In the genomic region with DNA sequence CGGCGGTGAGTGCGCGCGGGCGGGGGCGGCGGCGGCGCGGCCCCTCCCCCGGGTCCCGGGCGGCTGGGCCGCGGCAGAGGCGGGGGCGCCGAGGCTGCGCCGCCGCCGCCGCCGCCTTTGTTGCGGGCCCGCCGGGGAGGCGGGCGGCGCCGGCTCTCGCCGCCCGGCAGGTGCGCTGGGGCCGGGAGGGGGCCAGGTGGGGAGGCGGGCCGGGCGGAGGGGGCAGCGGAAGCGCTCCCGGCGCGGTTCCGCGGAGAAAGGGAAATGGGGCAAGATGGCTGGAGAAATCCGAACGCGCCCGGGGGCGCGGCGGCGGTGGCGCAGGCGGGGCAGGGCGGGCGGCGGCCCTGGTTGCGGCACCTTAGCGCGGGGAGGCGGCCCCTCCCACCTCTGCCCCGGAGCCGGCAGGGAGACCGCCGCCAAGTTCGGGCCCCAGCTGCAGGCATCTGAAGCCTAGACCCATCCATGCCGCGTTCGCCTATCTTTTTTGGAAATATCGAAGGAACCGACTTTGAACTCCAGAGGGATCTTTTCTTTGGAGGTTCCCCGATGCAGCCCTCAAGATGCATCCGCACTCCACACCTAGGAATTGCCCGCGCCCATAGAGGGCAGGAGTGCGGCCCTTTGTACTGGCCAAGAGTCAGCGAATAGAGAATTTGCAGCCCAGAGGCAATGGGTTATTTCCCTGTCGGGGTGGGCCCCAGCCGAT, we compare ENCODE assay signal across 8 cellular contexts. TPM values are rescaled to one million over a fixed set of nuclear protein-coding genes. Genes with fewer than 3 reads are reported as not detected.
DNase-seq lines count a peak whose midpoint lies in the region; ATAC-seq and TF ChIP-seq lines count a peak whose summit lies in the region.

No MANE protein-coding gene starts in this region.

- H3K4me3 ChIP-seq in endocrine pancreas (ENCODE audit: control insufficient read depth, insufficient read depth, low read length) = peak overlapping the region; percentile 73
- peak overlapping the region; percentile 38 for H3K4me3 ChIP-seq in mucosa of descending colon

- H3K4me1 Mint-ChIP-seq in activated CD8-positive, alpha-beta T cell treated with anti-CD3 and anti-CD28 coated beads, Interleukin-2, amount 10 ng/mL, durations not matched to agents 7 days and 5 days (ENCODE audit: low read depth) = peaks cover 45% of the 10 kb centered on the region

- intact Hi-C loops in mucosa of descending colon (cut with DNase I, micrococcal nuclease) = no loop called here

- peak overlapping the region; percentile 75 for H3K9ac ChIP-seq in endocrine pancreas (ENCODE audit: control insufficient read depth, insufficient read depth, low read length)

- H3K9me3 Mint-ChIP-seq in activated CD8-positive, alpha-beta T cell treated with anti-CD3 and anti-CD28 coated beads, Interleukin-2, amount 10 ng/mL, durations not matched to agents 7 days and 5 days (ENCODE audit: insufficient read depth) = no peaks in the 10 kb centered on the region

- H3K27me3 ChIP-seq in endocrine pancreas (ENCODE audit: control insufficient read depth, insufficient read depth, low read length) = no peaks in the 10 kb centered on the region

- POLR2A ChIA-PET in activated CD8-positive, alpha-beta T cell treated with anti-CD3 and anti-CD28 coated beads, Interleukin-2, amount 10 ng/mL, durations not matched to agents 7 days and 5 days (lab: Charles Lee) = interaction anchor here (1.5 to 1.8 kb wide), 2 partner anchors 36 to 380 kb away, joined by 3 to 14 read pairs; a partner anchor contains a TSS

- H3K27ac Mint-ChIP-seq in activated CD8-positive, alpha-beta T cell treated with anti-CD3 and anti-CD28 coated beads, Interleukin-2, amount 10 ng/mL, durations not matched to agents 7 days and 5 days = peak overlapping the region; percentile 80

- H3K27me3 Mint-ChIP-seq in activated CD8-positive, alpha-beta T cell treated with anti-CD3 and anti-CD28 coated beads, Interleukin-2, amount 10 ng/mL, durations not matched to agents 7 days and 5 days (ENCODE audit: low read depth) = peaks cover 4% of the 10 kb centered on the region

- CTCF ChIA-PET in activated CD8-positive, alpha-beta T cell treated with anti-CD3 and anti-CD28 coated beads, Interleukin-2, amount 10 ng/mL, durations not matched to agents 7 days and 5 days (lab: Charles Lee) = interaction anchor here (0.6 to 1.9 kb wide), 5 partner anchors 14 to 219 kb away, joined by 3 to 7 read pairs (median 3); no protein-coding TSS in a partner anchor

- peaks cover 35% of the 10 kb centered on the region for H3K36me3 Mint-ChIP-seq in activated CD8-positive, alpha-beta T cell treated with anti-CD3 and anti-CD28 coated beads, Interleukin-2, amount 10 ng/mL, durations not matched to agents 7 days and 5 days (ENCODE audit: low read depth)

- in situ Hi-C loops in ACHN (cut with HindIII; ENCODE audit: low pct_ligation_motif_present, low pct_unique_long_range_greater_than_20kb, low sequenced_read_pairs) = no loop called here

- peak; percentile 61 for DNase-seq in ACHN
- DNase-seq in NCI-H446 treated with DMSO at 0.1 percent for 48 hours (lab: John Stamatoyannopoulos, UW) = peak; percentile 11
- peak; percentile 63 for DNase-seq in activated CD8-positive, alpha-beta T cell treated with anti-CD3 and anti-CD28 coated beads, Interleukin-2, amount 10 ng/mL, durations not matched to agents 7 days and 5 days
- peak; percentile 77 to 85 (median 79) for DNase-seq in mucosa of descending colon
- DNase-seq in stimulated activated CD8-positive, alpha-beta memory T cell treated with anti-CD3 and anti-CD28 coated beads, Interleukin-2, amount 100 ng/mL, for 48 hours (ENCODE audit: low read depth in 2 of 2) = peak; percentile 32 to 36

- TF ChIP-seq CTCF in mucosa of descending colon (IDR thresholded peaks at IDR 0.05) = no peak

- no peaks in the 10 kb centered on the region for H3K9me3 ChIP-seq in endocrine pancreas (ENCODE audit: control insufficient read depth, low read length)
- no peaks in the 10 kb centered on the region for H3K9me3 ChIP-seq in mucosa of descending colon

- H3K4me3 Mint-ChIP-seq in activated CD8-positive, alpha-beta T cell treated with anti-CD3 and anti-CD28 coated beads, Interleukin-2, amount 10 ng/mL, durations not matched to agents 7 days and 5 days = peak overlapping the region; percentile 84

- H3K4me1 ChIP-seq in endocrine pancreas (ENCODE audit: control insufficient read depth, insufficient read depth, low read length) (peaks cover 12% of the 10 kb centered on the region), mucosa of descending colon (ENCODE audit: low read depth) (peaks cover 37% of the 10 kb centered on the region)

- no peaks in the 10 kb centered on the region for H3K36me3 ChIP-seq in endocrine pancreas (ENCODE audit: control insufficient read depth, insufficient read depth, low read length)
- H3K36me3 ChIP-seq in mucosa of descending colon (ENCODE audit: low read depth) = peaks cover 5% of the 10 kb centered on the region

- ATAC-seq in GM18511 (IDR thresholded peaks at IDR 0.05; ENCODE audit: unreplicated experiment) = peak; percentile 43
- ATAC-seq in HG03039 (IDR thresholded peaks at IDR 0.05; ENCODE audit: unreplicated experiment) = peak; percentile 34
- ATAC-seq in activated CD8-positive, alpha-beta T cell treated with anti-CD3 and anti-CD28 coated beads, Interleukin-2, amount 10 ng/mL, durations not matched to agents 7 days and 5 days = peak; percentile 56
- ATAC-seq in mucosa of descending colon = peak; percentile 54

RNA-seq across cellular contexts. Expression of a gene that starts 0.5 kb away (rescaled TPM):
- total RNA-seq in activated CD8-positive, alpha-beta T cell treated with anti-CD3 and anti-CD28 coated beads, Interleukin-2, amount 10 ng/mL, durations not matched to agents 7 days and 5 days = 10 to 100 TPM; 37.6 to 39.8 TPM
- total RNA-seq in mucosa of descending colon = 10 to 100 TPM; 22.7 to 38.7 (median 30.1) TPM

RNA-seq across cellular contexts. Expression of a gene that starts 36.3 kb away (rescaled TPM):
- total RNA-seq in activated CD8-positive, alpha-beta T cell treated with anti-CD3 and anti-CD28 coated beads, Interleukin-2, amount 10 ng/mL, durations not matched to agents 7 days and 5 days = 10 to 100 TPM; 12.9 to 13.6 TPM
- total RNA-seq in mucosa of descending colon = 10 to 100 TPM in 2 of 3 donors, 1 to 10 TPM in 1; 9.5 to 12.4 (median 10.1) TPM

Comparison
In these comparisons a context has a peak if more than half of its experiments do, and no peak if none do; other contexts are left out.
1. Peak in every context shown above with its lines: DNase-seq, ATAC-seq and H3K4me3 ChIP-seq.
2. DNase-seq: peak in every context shown above with its lines; median percentile 79 in mucosa of descending colon; 63 in activated CD8-positive, alpha-beta T cell treated with anti-CD3 and anti-CD28 coated beads, Interleukin-2, amount 10 ng/mL, durations not matched to agents 7 days and 5 days; 61 in ACHN; 34 in stimulated activated CD8-positive, alpha-beta memory T cell treated with anti-CD3 and anti-CD28 coated beads, Interleukin-2, amount 100 ng/mL, for 48 hours; 11 in NCI-H446 treated with DMSO at 0.1 percent for 48 hours.